In the genomic region with DNA sequence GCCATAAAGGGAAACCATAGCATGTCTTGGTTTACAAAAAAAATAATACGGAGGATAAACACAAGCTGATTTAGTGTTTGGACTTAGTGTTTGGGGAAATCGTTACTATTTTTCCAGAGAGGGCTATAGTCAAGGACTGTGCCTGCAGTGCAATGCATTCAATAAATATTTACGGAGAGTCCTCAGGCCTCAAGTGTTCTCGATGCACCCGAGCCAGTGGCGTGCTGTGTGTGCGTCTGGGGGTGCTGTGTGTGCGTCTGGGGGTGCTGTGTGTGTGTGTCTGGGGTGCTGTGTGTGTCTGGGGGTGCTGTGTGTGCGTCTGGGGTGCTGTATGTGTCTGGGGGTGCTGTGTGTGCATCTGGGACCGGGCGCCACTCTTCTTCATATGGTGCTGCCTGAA, we compare ENCODE assay signal across 13 cellular contexts.
DNase-seq lines count a peak whose midpoint lies in the region; ATAC-seq lines count a peak whose summit lies in the region.
"Had no signal": no experiment of that assay in that cellular context is flagged by ENCODE, and none has a peak within 500 bp of the region (broad histone marks: within the 10 kb centered on the region; RNA-seq: fewer than 3 reads in every experiment).

No MANE protein-coding gene starts in this region.

- H3K27me3 Mint-ChIP-seq in CD8-positive, alpha-beta memory T cell: peaks cover 10 to 20% of the 10 kb centered on the region in 2 donors
- H3K27me3 Mint-ChIP-seq in T-helper 17 cell: peaks cover 42% of the 10 kb centered on the region

- peak; percentile 12 for ATAC-seq in GM21723 (IDR thresholded peaks at IDR 0.05; ENCODE audit: unreplicated experiment)
- no peak for ATAC-seq in T-helper 17 cell
- ATAC-seq in HG03442 (IDR thresholded peaks at IDR 0.05; ENCODE audit: unreplicated experiment): no peak

- in situ Hi-C loops in ACHN (cut with HindIII; ENCODE audit: low pct_ligation_motif_present, low pct_unique_long_range_greater_than_20kb, low sequenced_read_pairs): no loop called here

- H3K4me1 ChIP-seq in CD8-positive, alpha-beta memory T cell (ENCODE audit: insufficient read depth, low read length): no peaks in the 10 kb centered on the region
- peaks cover 28% of the 10 kb centered on the region for H3K4me1 ChIP-seq in muscle layer of colon (ENCODE audit: insufficient read depth, low read length)
- H3K4me1 ChIP-seq: uterus had no signal

- H3K27me3 ChIP-seq in CD8-positive, alpha-beta memory T cell (ENCODE audit: insufficient read depth, low read length, poor library complexity, severe bottlenecking): no peaks in the 10 kb centered on the region
- H3K27me3 ChIP-seq in muscle layer of colon (ENCODE audit: control insufficient read depth in 1 of 2, insufficient read depth in 2 of 2, low read length in 2 of 2): no peaks in the 10 kb centered on the region
- H3K27me3 ChIP-seq: uterus had no signal

- CTCF ChIA-PET in CD8-positive, alpha-beta memory T cell (lab: Charles Lee): interaction anchor here (1.2 to 7.1 kb wide), 3 partner anchors 9 to 368 kb away, joined by 4 to 29 read pairs (median 6); no protein-coding TSS in a partner anchor

- no peak overlapping the region for H3K27ac Mint-ChIP-seq in CD8-positive, alpha-beta memory T cell
- H3K27ac Mint-ChIP-seq in T-helper 17 cell: peak overlapping the region; percentile 59

- H3K9me3 Mint-ChIP-seq in CD8-positive, alpha-beta memory T cell: peaks cover 0 to 2% (median 0%) of the 10 kb centered on the region in 5 donors

- H3K4me1 Mint-ChIP-seq in CD8-positive, alpha-beta memory T cell: peaks cover 5 to 13% (median 13%) of the 10 kb centered on the region in 3 donors
- H3K4me1 Mint-ChIP-seq in T-helper 17 cell: peaks cover 12% of the 10 kb centered on the region

- no peak for DNase-seq in CD8-positive, alpha-beta memory T cell
- no peak for DNase-seq in T-helper 17 cell
- DNase-seq in GM19240 (ENCODE audit: insufficient read length, low spot score): no peak
- DNase-seq in ACHN: no peak
- no peak for DNase-seq in activated CD4-positive, alpha-beta T cell treated with anti-CD3 and anti-CD28 coated beads for 48 hours
- DNase-seq: activated CD4-positive, alpha-beta T cell treated with anti-CD3 and anti-CD28 coated beads for 1 hour; activated naive CD4-positive, alpha-beta T cell; NCI-H510A; uterus had no signal

- H3K27ac ChIP-seq in CD8-positive, alpha-beta memory T cell (ENCODE audit: low read depth, low read length): no peak overlapping the region
- peak overlapping the region; percentile 90 for H3K27ac ChIP-seq in muscle layer of colon (ENCODE audit: low read depth, low read length)
- H3K27ac ChIP-seq: HL-60, uterus had no signal

- peak overlapping the region in 6 of 7 donors; percentile 39 to 82 (median 66) for H3K4me3 Mint-ChIP-seq in CD8-positive, alpha-beta memory T cell
- H3K4me3 Mint-ChIP-seq in T-helper 17 cell: peak overlapping the region; percentile 66

- no peaks in the 10 kb centered on the region for H3K9me3 ChIP-seq in CD8-positive, alpha-beta memory T cell (ENCODE audit: low read length)
- H3K9me3 ChIP-seq in T-helper 17 cell (ENCODE audit: control insufficient read depth, low read length, poor library complexity, severe bottlenecking) (no peaks in the 10 kb centered on the region), muscle layer of colon (ENCODE audit: low read length) (no peaks in the 10 kb centered on the region)
- H3K9me3 ChIP-seq: uterus had no signal

- H3K9ac ChIP-seq in muscle layer of colon (ENCODE audit: low read length): peak overlapping the region; percentile 37

- POLR2A ChIA-PET in CD8-positive, alpha-beta memory T cell (lab: Charles Lee): no interaction called here

- no peaks in the 10 kb centered on the region for H3K36me3 ChIP-seq in CD8-positive, alpha-beta memory T cell (ENCODE audit: insufficient read depth, low read length)
- no peaks in the 10 kb centered on the region for H3K36me3 ChIP-seq in muscle layer of colon (ENCODE audit: insufficient read depth, low read length)
- H3K36me3 ChIP-seq: uterus had no signal

- H3K36me3 Mint-ChIP-seq in CD8-positive, alpha-beta memory T cell: peaks cover 0 to 3% (median 0%) of the 10 kb centered on the region in 3 donors
- H3K36me3 Mint-ChIP-seq in T-helper 17 cell (ENCODE audit: low read depth): peaks cover 5% of the 10 kb centered on the region

- H3K4me3 ChIP-seq in CD8-positive, alpha-beta memory T cell (ENCODE audit: low read length): no peak overlapping the region
- peak overlapping the region in 1 of 2 donors; percentile 33 for H3K4me3 ChIP-seq in muscle layer of colon (ENCODE audit: low read depth in 1 of 2, low read length in 2 of 2)
- H3K4me3 ChIP-seq: uterus had no signal
